14 cellular contexts compared by ENCODE assay signal in the genomic region with DNA sequence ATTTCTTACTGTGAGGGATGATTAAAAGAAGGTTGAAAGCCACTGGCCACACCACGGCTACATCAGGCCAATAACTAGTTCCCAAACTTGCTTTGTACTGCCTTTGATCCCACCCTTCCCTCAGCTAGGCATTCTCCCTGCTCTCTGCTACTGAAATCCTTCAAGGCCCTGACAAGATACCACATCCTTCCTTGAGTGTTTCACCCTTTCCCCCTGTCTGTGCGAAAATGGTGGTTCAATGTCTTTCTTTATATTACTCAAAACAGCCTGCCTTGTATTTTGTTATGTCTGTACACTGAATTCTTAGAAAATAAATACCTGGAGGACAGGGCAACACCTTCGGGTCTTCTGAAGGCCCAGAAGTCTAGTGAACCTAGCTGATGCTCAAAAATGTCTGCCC. TPM values are rescaled to one million over a fixed set of nuclear protein-coding genes. Genes with fewer than 3 reads are reported as not detected.
A peak's percentile ranks its signal among the peaks of the same experiment; 100 is the strongest.
DNase-seq lines count a peak whose midpoint lies in the region; ATAC-seq, FAIRE-seq and TF ChIP-seq lines count a peak whose summit lies in the region.
"Had no signal": no experiment of that assay in that cellular context is flagged by ENCODE, and none has a peak within 500 bp of the region (broad histone marks: within the 10 kb centered on the region; RNA-seq: fewer than 3 reads in every experiment).

No MANE protein-coding gene starts in this region.

- H2AFZ ChIP-seq in PC-3 (ENCODE audit: low read length), result peak overlapping the region; percentile 99
- H2AFZ ChIP-seq in endothelial cell of umbilical vein (ENCODE audit: low read depth, low read length), result peak overlapping the region; percentile 71

- H3K4me3 ChIP-seq in PC-3 (ENCODE audit: low read length) (no peak overlapping the region), endothelial cell of umbilical vein (replicated peaks in 1 of 3; ENCODE audit: insufficient read depth in 1 of 3, low read depth in 1 of 3, low read length in 3 of 3) (no peak overlapping the region)
- H3K4me3 ChIP-seq: body of pancreas had no signal

- peaks cover 23% of the 10 kb centered on the region for H3K4me1 ChIP-seq in PC-3 (ENCODE audit: insufficient read depth, low read length)
- H3K4me1 ChIP-seq in endothelial cell of umbilical vein (ENCODE audit: control insufficient read depth, extremely low read depth, insufficient read depth, low read length), result peaks cover 7% of the 10 kb centered on the region

- H3K4me3 Mint-ChIP-seq in activated T-cell treated with anti-CD3 and anti-CD28 coated beads, Interleukin-2, amount 50 U/mL, for 4 hours, result no peak overlapping the region
- no peak overlapping the region for H3K4me3 Mint-ChIP-seq in stimulated activated naive B cell treated with anti-CD40 and anti-IgM and Interleukin-4, amounts not matched to agents 10 μg/mL and 1 μg/mL and 100 μg/mL, for 72 hours

- H3K4me2 ChIP-seq in PC-3 (ENCODE audit: low read length) (no peak overlapping the region), endothelial cell of umbilical vein (ENCODE audit: insufficient read depth, low read length) (no peak overlapping the region)

- H3K9me2 ChIP-seq in PC-3 (replicated peaks; ENCODE audit: low read length), result no peaks in the 10 kb centered on the region

- 0 out of 2 replicates have a peak, but pooled peaks cover 4% of the 10 kb centered on the region for H4K20me1 ChIP-seq in PC-3 (ENCODE audit: low read length)
- H4K20me1 ChIP-seq in endothelial cell of umbilical vein (replicated peaks; ENCODE audit: control insufficient read depth, extremely low read depth, insufficient read depth, low read length), result no peaks in the 10 kb centered on the region

- H3K9me3 Mint-ChIP-seq in activated T-cell treated with anti-CD3 and anti-CD28 coated beads, Interleukin-2, amount 50 U/mL, for 4 hours, result no peaks in the 10 kb centered on the region
- no peaks in the 10 kb centered on the region for H3K9me3 Mint-ChIP-seq in stimulated activated naive B cell treated with anti-CD40 and anti-IgM and Interleukin-4, amounts not matched to agents 10 μg/mL and 1 μg/mL and 100 μg/mL, for 72 hours
- H3K9me3 Mint-ChIP-seq: nephron had no signal

- H3K36me3 Mint-ChIP-seq in activated T-cell treated with anti-CD3 and anti-CD28 coated beads, Interleukin-2, amount 50 U/mL, for 4 hours (ENCODE audit: insufficient read depth), result no peaks in the 10 kb centered on the region
- H3K36me3 Mint-ChIP-seq in stimulated activated naive B cell treated with anti-CD40 and anti-IgM and Interleukin-4, amounts not matched to agents 10 μg/mL and 1 μg/mL and 100 μg/mL, for 72 hours, result peaks cover 2 to 6% of the 10 kb centered on the region in 2 donors

- peaks cover 39% of the 10 kb centered on the region for H3K4me1 Mint-ChIP-seq in activated T-cell treated with anti-CD3 and anti-CD28 coated beads, Interleukin-2, amount 50 U/mL, for 4 hours (ENCODE audit: low read depth)
- H3K4me1 Mint-ChIP-seq in stimulated activated naive B cell treated with anti-CD40 and anti-IgM and Interleukin-4, amounts not matched to agents 10 μg/mL and 1 μg/mL and 100 μg/mL, for 72 hours, result peaks cover 13 to 30% of the 10 kb centered on the region in 2 donors

- H3K27me3 ChIP-seq in PC-3 (ENCODE audit: low read length) (no peaks in the 10 kb centered on the region), endothelial cell of umbilical vein (ENCODE audit: control insufficient read depth in 2 of 2, insufficient read depth in 2 of 2, low read length in 2 of 2) (peaks cover 12 to 16% of the 10 kb centered on the region in 2 experiments)
- H3K27me3 ChIP-seq: body of pancreas, right atrium auricular region had no signal

- H3K27ac ChIP-seq in PC-3 (ENCODE audit: low read length) (no peak overlapping the region), endothelial cell of umbilical vein (ENCODE audit: insufficient read depth, low read depth, low read length) (no peak overlapping the region)
- H3K27ac ChIP-seq: WERI-Rb-1 had no signal

- BruUV-seq in PC-3 (replicated peaks; lab: Mats Ljungman, UMichigan) (no TSS peak), endothelial cell of umbilical vein (replicated peaks; lab: Mats Ljungman, UMichigan) (no TSS peak)

- no peak overlapping the region for H3K9ac ChIP-seq in PC-3 (ENCODE audit: low read length)
- H3K9ac ChIP-seq in endothelial cell of umbilical vein (replicated peaks; ENCODE audit: extremely low read depth, insufficient read depth, low read length), result no peak overlapping the region

- CTCF ChIA-PET in PC-3 (lab: Charles Lee), result no interaction called here
- CTCF ChIA-PET in endothelial cell of umbilical vein (lab: Charles Lee), result interaction anchor here (1.3 kb wide), 1 partner anchor 324 kb away, joined by 3 read pairs; no protein-coding TSS in a partner anchor

- no peak for TF ChIP-seq CTCF in PC-3 (conservative IDR thresholded peaks at IDR 0.05; ENCODE audit: low read depth, low read length)
- TF ChIP-seq CTCF in endothelial cell of umbilical vein (IDR thresholded peaks at IDR 0.05; ENCODE audit: extremely low read depth in 1 of 2, insufficient read depth in 1 of 2, low read depth in 1 of 2, low read length in 2 of 2), result no peak
- TF ChIP-seq CTCF in GM13976 (IDR thresholded peaks at IDR 0.05; ENCODE audit: borderline replicate concordance, control extremely low read depth, extremely low read depth, insufficient read depth, missing control alignments), result no peak

- POLR2A ChIA-PET in PC-3 (lab: Charles Lee; ENCODE audit: unreplicated experiment) (interaction anchor here (0.6 kb wide), 1 partner anchor 359 kb away, joined by 4 read pairs; no protein-coding TSS in a partner anchor), endothelial cell of umbilical vein (lab: Charles Lee) (no interaction called here)

- peaks cover 2% of the 10 kb centered on the region for H3K27me3 Mint-ChIP-seq in activated T-cell treated with anti-CD3 and anti-CD28 coated beads, Interleukin-2, amount 50 U/mL, for 4 hours (ENCODE audit: low read depth)
- peaks cover 5 to 7% of the 10 kb centered on the region in 2 donors for H3K27me3 Mint-ChIP-seq in stimulated activated naive B cell treated with anti-CD40 and anti-IgM and Interleukin-4, amounts not matched to agents 10 μg/mL and 1 μg/mL and 100 μg/mL, for 72 hours

- H3K36me3 ChIP-seq in PC-3 (ENCODE audit: low read depth, low read length), result 0 out of 2 replicates have a peak, but pooled peaks cover 2% of the 10 kb centered on the region
- no peaks in the 10 kb centered on the region for H3K36me3 ChIP-seq in endothelial cell of umbilical vein (ENCODE audit: control insufficient read depth in 2 of 2, extremely low read depth in 1 of 2, insufficient read depth in 2 of 2, low read length in 2 of 2)
- H3K36me3 ChIP-seq: right atrium auricular region had no signal

- no peaks in the 10 kb centered on the region for H3F3A ChIP-seq in PC-3 (ENCODE audit: low read length, unreplicated experiment)

- H3K9me3 ChIP-seq in PC-3 (ENCODE audit: low read length) (no peaks in the 10 kb centered on the region), endothelial cell of umbilical vein (replicated peaks; ENCODE audit: control insufficient read depth, insufficient read depth, low read length) (no peaks in the 10 kb centered on the region)
- H3K9me3 ChIP-seq: body of pancreas, right atrium auricular region had no signal

- TF ChIP-seq POLR2A in endothelial cell of umbilical vein (IDR thresholded peaks at IDR 0.05; ENCODE audit: low read depth, low read length), result no peak

- FAIRE-seq in endothelial cell of umbilical vein (lab: Jason Lieb, UNC), result no peak

- dilution Hi-C loops in endothelial cell of umbilical vein (cut with MboI; ENCODE audit: extremely low pct_ligation_motif_present, low sequenced_read_pairs), result no loop called here

- no peaks in the 10 kb centered on the region for H3K9me1 ChIP-seq in endothelial cell of umbilical vein (replicated peaks; ENCODE audit: control insufficient read depth, extremely low read depth, insufficient read depth, low read length)

- H3K79me2 ChIP-seq in PC-3 (ENCODE audit: low read length) (peaks cover 38% of the 10 kb centered on the region), endothelial cell of umbilical vein (ENCODE audit: control insufficient read depth, insufficient read depth, low read length) (peaks cover 11% of the 10 kb centered on the region)

- in situ Hi-C loops in GM13976 (cut with MboI; ENCODE audit: low sequenced_read_pairs, unreplicated experiment), result no loop called here

- peak overlapping the region; percentile 21 for H3K27ac Mint-ChIP-seq in stimulated activated naive B cell treated with anti-CD40 and anti-IgM and Interleukin-4, amounts not matched to agents 10 μg/mL and 1 μg/mL and 100 μg/mL, for 72 hours

- DNase-seq in activated T-cell treated with anti-CD3 and anti-CD28 coated beads, Interleukin-2, amount 50 U/mL, for 48 hours, result peak; percentile 30 to 34
- no peak for DNase-seq in activated T-cell treated with anti-CD3 and anti-CD28 coated beads, Interleukin-2, amount 50 U/mL, for 4 hours
- DNase-seq in PC-3 (no peak), endothelial cell of umbilical vein (ENCODE audit: low read depth, low spot score) (no peak), GM13976 (ENCODE audit: low spot score) (no peak)
- DNase-seq in stimulated activated naive B cell treated with anti-CD40 and anti-IgM and Interleukin-4, amounts not matched to agents 10 μg/mL and 1 μg/mL and 100 μg/mL, for 72 hours, result no peak
- DNase-seq: body of pancreas; left ventricle myocardium superior; stimulated activated CD8-positive, alpha-beta memory T cell treated with anti-CD3 and anti-CD28 coated beads, Interleukin-4, amount 100 ng/mL, for 48 hours; WERI-Rb-1 had no signal

- ATAC-seq in activated T-cell treated with anti-CD3 and anti-CD28 coated beads, Interleukin-2, amount 50 U/mL, for 4 hours, result no peak
- ATAC-seq in PC-3 (no peak), GM21360 (IDR thresholded peaks at IDR 0.05; ENCODE audit: unreplicated experiment) (no peak), HG03521 (IDR thresholded peaks at IDR 0.05; ENCODE audit: unreplicated experiment) (no peak)
- no peak for ATAC-seq in stimulated activated naive B cell treated with anti-CD40 and anti-IgM and Interleukin-4, amounts not matched to agents 10 μg/mL and 1 μg/mL and 100 μg/mL, for 72 hours (replicated peaks)
- ATAC-seq: body of pancreas, left ventricle myocardium superior had no signal

- intact Hi-C loops in PC-3 (cut with micrococcal nuclease) (no loop called here), endothelial cell of umbilical vein (cut with micrococcal nuclease) (no loop called here)

TF ChIP-seq in endothelial cell of umbilical vein, 7 proteins besides CTCF, POLR2A, EP300 and RAD21 (continues in another document):
- TF ChIP-seq JUN (IDR thresholded peaks at IDR 0.05; ENCODE audit: borderline replicate concordance, insufficient read depth, insufficient read length, low read depth), result no peak

RNA-seq across cellular contexts. Expression of gene VPS8, which starts 0.9 kb away (rescaled TPM):
- total RNA-seq in activated T-cell treated with anti-CD3 and anti-CD28 coated beads, Interleukin-2, amount 50 U/mL, for 4 hours, result 10 to 100 TPM; 13.2 to 18.4 (median 17.6) TPM
- total RNA-seq in PC-3 (2014; rRNA removed), result 36.2 and 38.0 TPM in 2 replicates
- total RNA-seq in endothelial cell of umbilical vein, result 45.4 and 51.6 TPM in 2 replicates
- 11.2 and 13.7 TPM in 2 replicates for polyA plus RNA-seq in endothelial cell of umbilical vein
- 8.8 and 14.4 TPM in 2 replicates for polyA plus RNA-seq in endothelial cell of umbilical vein (2011; cell fraction: cytosol; rRNA removed)
- 75.9 and 76.6 TPM in 2 replicates for polyA plus RNA-seq in endothelial cell of umbilical vein (2011; cell fraction: nucleus; rRNA removed)
- polyA plus RNA-seq in endothelial cell of umbilical vein (2012), result 19.0 and 27.6 TPM in 2 replicates
- 56.1 and 113 TPM in 2 replicates for polyA minus RNA-seq in endothelial cell of umbilical vein
- 7.8 TPM for polyA minus RNA-seq in endothelial cell of umbilical vein (2011; cell fraction: cytosol; rRNA and poly(A)+ RNA removed)
- polyA minus RNA-seq in endothelial cell of umbilical vein (2011; cell fraction: nucleus; rRNA and poly(A)+ RNA removed), result 185 and 241 TPM in 2 replicates

Comparison
In these comparisons a context has a peak if more than half of its experiments do, and no peak if none do; other contexts are left out.
1. DNase-seq: peak in activated T-cell treated with anti-CD3 and anti-CD28 coated beads, Interleukin-2, amount 50 U/mL, for 48 hours (2 of 2); none in activated T-cell treated with anti-CD3 and anti-CD28 coated beads, Interleukin-2, amount 50 U/mL, for 4 hours (single experiment), PC-3 (single experiment), endothelial cell of umbilical vein (single experiment), stimulated activated naive B cell treated with anti-CD40 and anti-IgM and Interleukin-4, amounts not matched to agents 10 μg/mL and 1 μg/mL and 100 μg/mL, for 72 hours (single experiment) and GM13976 (single experiment).